ENCODE assay signal across 32 cellular contexts in the genomic region with DNA sequence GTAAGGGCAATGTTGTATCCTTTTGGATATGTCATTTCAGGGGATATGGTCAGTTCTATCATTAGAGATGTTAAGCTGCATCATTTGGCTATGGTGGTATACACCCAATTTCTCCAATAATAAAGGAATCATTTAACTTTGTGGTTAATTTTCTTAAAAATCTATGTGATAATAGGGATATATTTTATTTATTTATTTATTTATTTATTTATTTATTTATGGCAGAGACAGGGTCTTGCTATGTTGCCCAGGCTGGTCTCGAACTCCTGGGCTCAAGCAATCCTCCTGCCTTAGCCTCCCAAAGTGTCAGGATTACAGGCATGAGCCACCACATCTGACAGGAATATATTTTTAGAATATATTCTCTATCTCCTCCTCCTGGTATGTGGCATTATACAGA.
"Had no signal": no experiment of that assay in that cellular context is flagged by ENCODE, and none has a peak within 500 bp of the region (broad histone marks: within the 10 kb centered on the region; RNA-seq: fewer than 3 reads in every experiment).

No MANE protein-coding gene starts in this region.

- H3K27me3 Mint-ChIP-seq: naive thymus-derived CD8-positive, alpha-beta T cell; natural killer cell treated with Interleukin-12 subunit alpha and Interleukin-12 subunit beta and Interleukin-15 and Interleukin-18, amount 100 ng/mL, for 72 hours; progenitor cell of endocrine pancreas; stimulated activated memory B cell treated with anti-CD40 and anti-IgM and Interleukin-4, amounts not matched to agents 10 μg/mL and 1 μg/mL and 100 μg/mL, for 72 hours; stimulated activated naive CD8-positive, alpha-beta T cell treated with anti-CD3 and anti-CD28 coated beads, Interleukin-15, amount 100 ng/mL, for 72 hours; type B pancreatic cell had no signal

- H3K36me3 ChIP-seq: ovary, right lobe of liver, sigmoid colon, suprapubic skin, tibial artery, transverse colon, upper lobe of right lung, uterus had no signal

- H3K4me1 Mint-ChIP-seq: naive thymus-derived CD8-positive, alpha-beta T cell; nephron progenitor cell; neural crest cell; stimulated activated memory B cell treated with anti-CD40 and anti-IgM and Interleukin-4, amounts not matched to agents 10 μg/mL and 1 μg/mL and 100 μg/mL, for 72 hours; stimulated activated naive CD8-positive, alpha-beta T cell treated with anti-CD3 and anti-CD28 coated beads, Interleukin-15, amount 100 ng/mL, for 72 hours had no signal

- DNase-seq: naive thymus-derived CD8-positive, alpha-beta T cell; nephron progenitor cell; occipital lobe; ovary; posterior cingulate gyrus; psoas muscle; right cardiac atrium; right lobe of liver; sigmoid colon; spleen; stimulated activated CD4-positive, alpha-beta T cell treated with anti-CD3 and anti-CD28 coated beads, Interleukin-12 subunit alpha, Interleukin-12 subunit beta, amount 100 ng/mL, for 4 hours; stimulated activated CD4-positive, alpha-beta T cell treated with anti-CD3 and anti-CD28 coated beads, Interleukin-1b, Interleukin-23, amount 100 ng/mL, for 48 hours; stimulated activated CD4-positive, alpha-beta T cell treated with anti-CD3 and anti-CD28 coated beads, Interleukin-4, amount 100 ng/mL, for 1 hour; stimulated activated CD4-positive, alpha-beta T cell treated with anti-CD3 and anti-CD28 coated beads, Interleukin-4, amount 100 ng/mL, for 4 hours; stimulated activated CD8-positive, alpha-beta memory T cell treated with anti-CD3 and anti-CD28 coated beads, Interleukin-4, amount 100 ng/mL, for 48 hours; stimulated activated naive CD4-positive, alpha-beta T cell; stimulated activated naive CD8-positive, alpha-beta T cell treated with anti-CD3 and anti-CD28 coated beads, Interleukin-15, amount 100 ng/mL, for 72 hours; stimulated activated naive CD8-positive, alpha-beta T cell treated with anti-CD3 and anti-CD28 coated beads, Interleukin-15, Interleukin-2, amounts not matched to agents 100 U/mL and 50 U/mL, for 24 hours; substantia nigra; testis; tibial artery; transverse colon; upper lobe of right lung; uterus had no signal

- H3K4me3 Mint-ChIP-seq: naive thymus-derived CD8-positive, alpha-beta T cell; natural killer cell treated with Interleukin-12 subunit alpha and Interleukin-12 subunit beta and Interleukin-15 and Interleukin-18, amount 100 ng/mL, for 72 hours; nephron progenitor cell; neural crest cell; stimulated activated memory B cell treated with anti-CD40 and anti-IgM and Interleukin-4, amounts not matched to agents 10 μg/mL and 1 μg/mL and 100 μg/mL, for 72 hours; stimulated activated naive CD8-positive, alpha-beta T cell treated with anti-CD3 and anti-CD28 coated beads, Interleukin-15, amount 100 ng/mL, for 72 hours; type B pancreatic cell had no signal

- H3K9ac ChIP-seq: parathyroid adenoma had no signal

- H3K27me3 ChIP-seq: ovary, right lobe of liver, sigmoid colon, spleen, suprapubic skin, testis, tibial artery, transverse colon, upper lobe of right lung, uterus had no signal

- H2AFZ ChIP-seq: parathyroid adenoma had no signal

- ATAC-seq: naive thymus-derived CD8-positive, alpha-beta T cell; natural killer cell treated with Interleukin-12 subunit alpha and Interleukin-12 subunit beta and Interleukin-15 and Interleukin-18, amount 100 ng/mL, for 72 hours; psoas muscle; right cardiac atrium; right lobe of liver; stimulated activated memory B cell treated with anti-CD40 and anti-IgM and Interleukin-4, amounts not matched to agents 10 μg/mL and 1 μg/mL and 100 μg/mL, for 72 hours; stimulated activated naive CD8-positive, alpha-beta T cell treated with anti-CD3 and anti-CD28 coated beads, Interleukin-15, amount 100 ng/mL, for 72 hours; stimulated activated naive CD8-positive, alpha-beta T cell treated with anti-CD3 and anti-CD28 coated beads, Interleukin-15, Interleukin-2, amounts not matched to agents 100 U/mL and 50 U/mL, for 24 hours; upper lobe of right lung had no signal

- H3K4me1 ChIP-seq: parathyroid adenoma, psoas muscle, right lobe of liver, sigmoid colon, spleen, suprapubic skin, testis, tibial artery, transverse colon, upper lobe of right lung, uterus had no signal

- H3K4me2 ChIP-seq: smooth muscle cell had no signal

- H3K36me3 Mint-ChIP-seq: natural killer cell treated with Interleukin-12 subunit alpha and Interleukin-12 subunit beta and Interleukin-15 and Interleukin-18, amount 100 ng/mL, for 72 hours; type B pancreatic cell had no signal

- H3K4me3 ChIP-seq: ovary, psoas muscle, right lobe of liver, sigmoid colon, smooth muscle cell, spleen, suprapubic skin, testis, tibial artery, transverse colon, upper lobe of right lung, uterus had no signal

- H3K9me3 ChIP-seq: ovary, psoas muscle, right lobe of liver, sigmoid colon, spleen, suprapubic skin, testis, tibial artery, transverse colon, upper lobe of right lung, uterus had no signal

- H3K27ac Mint-ChIP-seq: naive thymus-derived CD8-positive, alpha-beta T cell; natural killer cell treated with Interleukin-12 subunit alpha and Interleukin-12 subunit beta and Interleukin-15 and Interleukin-18, amount 100 ng/mL, for 72 hours; nephron progenitor cell; progenitor cell of endocrine pancreas; stimulated activated memory B cell treated with anti-CD40 and anti-IgM and Interleukin-4, amounts not matched to agents 10 μg/mL and 1 μg/mL and 100 μg/mL, for 72 hours; stimulated activated naive CD8-positive, alpha-beta T cell treated with anti-CD3 and anti-CD28 coated beads, Interleukin-15, amount 100 ng/mL, for 72 hours; type B pancreatic cell had no signal

- H3K9me3 Mint-ChIP-seq: naive thymus-derived CD8-positive, alpha-beta T cell; natural killer cell treated with Interleukin-12 subunit alpha and Interleukin-12 subunit beta and Interleukin-15 and Interleukin-18, amount 100 ng/mL, for 72 hours; nephron progenitor cell; neural crest cell; stimulated activated memory B cell treated with anti-CD40 and anti-IgM and Interleukin-4, amounts not matched to agents 10 μg/mL and 1 μg/mL and 100 μg/mL, for 72 hours; stimulated activated naive CD8-positive, alpha-beta T cell treated with anti-CD3 and anti-CD28 coated beads, Interleukin-15, amount 100 ng/mL, for 72 hours; type B pancreatic cell had no signal

- H3K79me2 ChIP-seq: parathyroid adenoma had no signal

- H3K27ac ChIP-seq: ovary, parathyroid adenoma, psoas muscle, right lobe of liver, sigmoid colon, spleen, suprapubic skin, testis, tibial artery, transverse colon, upper lobe of right lung, uterus had no signal
